ENCODE assay signal across 21 cellular contexts in the genomic region with DNA sequence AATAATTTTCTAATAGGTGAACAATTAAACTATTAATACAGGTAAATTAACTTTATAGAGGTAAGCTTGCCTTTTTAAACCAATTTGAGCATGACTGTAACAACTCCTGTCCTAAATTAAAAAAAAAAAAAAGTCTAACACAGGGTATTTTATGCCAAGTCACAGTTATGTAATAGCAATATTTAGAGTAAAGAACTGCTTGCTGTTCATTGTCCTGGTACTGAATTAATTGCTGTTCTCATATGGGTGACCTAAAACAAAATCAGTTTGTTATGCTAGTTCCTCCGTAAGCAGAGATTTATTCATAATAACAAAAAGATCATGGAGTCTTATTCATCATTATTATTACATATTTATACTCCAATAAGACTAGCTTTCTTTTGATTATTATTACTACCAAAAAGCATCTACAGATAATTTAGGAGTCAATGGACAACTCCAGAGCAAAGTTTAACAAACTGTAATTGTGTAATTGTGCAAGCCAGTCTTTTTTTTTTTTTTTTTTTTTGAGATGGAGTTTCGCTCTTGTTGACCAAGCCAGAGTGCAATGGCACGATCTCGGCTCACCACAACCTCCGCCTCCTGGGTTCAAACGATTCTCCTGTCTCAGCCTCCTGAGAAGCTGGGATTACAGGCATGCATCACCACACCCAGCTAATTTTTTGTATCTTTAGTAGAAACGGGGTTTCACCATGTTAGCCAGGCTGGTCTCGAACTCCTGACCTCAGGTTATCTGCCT.
"Had no signal": no experiment of that assay in that cellular context is flagged by ENCODE, and none has a peak within 500 bp of the region (broad histone marks: within the 10 kb centered on the region; RNA-seq: fewer than 3 reads in every experiment).

No MANE protein-coding gene starts in this region.

- H3K36me3 ChIP-seq: esophagus muscularis mucosa, gastrocnemius medialis, heart right ventricle, left lung, lower lobe of right lung, neutrophil, suprapubic skin, thyroid gland had no signal

- H3K27me3 ChIP-seq: esophagus muscularis mucosa, gastrocnemius medialis, heart right ventricle, left lung, neutrophil, suprapubic skin, thyroid gland had no signal

- FAIRE-seq: small intestine, urothelium cell line had no signal

- H3K27ac ChIP-seq: epithelial cell of prostate, esophagus muscularis mucosa, gastrocnemius medialis, heart right ventricle, left lung, lower lobe of right lung, neutrophil, psoas muscle, suprapubic skin, thyroid gland had no signal

- H3K4me3 ChIP-seq: esophagus muscularis mucosa, gastrocnemius medialis, heart right ventricle, left lung, lower lobe of right lung, psoas muscle, suprapubic skin, thyroid gland had no signal

- ATAC-seq: effector memory CD8-positive, alpha-beta T cell; gastrocnemius medialis; heart right ventricle; left lung; lower lobe of right lung; naive thymus-derived CD4-positive, alpha-beta T cell; psoas muscle; stimulated activated naive CD8-positive, alpha-beta T cell treated with anti-CD3 and anti-CD28 coated beads, Interleukin-15, Interleukin-2, amounts not matched to agents 100 U/mL and 50 U/mL, for 24 hours had no signal

- H3K27ac Mint-ChIP-seq: dendritic cell treated with granulocyte-macrophage colony-stimulating factor and Interleukin-4, amounts not matched to agents 40 ng/mL and 50 ng/mL, for 4 days; type B pancreatic cell had no signal

- H3K9me3 ChIP-seq: gastrocnemius medialis, neutrophil, psoas muscle, suprapubic skin, thyroid gland had no signal

- DNase-seq: effector memory CD8-positive, alpha-beta T cell; gastrocnemius medialis; heart right ventricle; hypothalamus; islet precursor cell; left lung; lower lobe of right lung; mesenchymal stem cell; naive thymus-derived CD4-positive, alpha-beta T cell; psoas muscle; small intestine; stimulated activated CD4-positive, alpha-beta T cell treated with anti-CD3 and anti-CD28 coated beads, Interleukin-12 subunit alpha, Interleukin-12 subunit beta, amount 100 ng/mL, for 4 hours; stimulated activated naive CD8-positive, alpha-beta T cell treated with anti-CD3 and anti-CD28 coated beads, Interleukin-15, Interleukin-2, amounts not matched to agents 100 U/mL and 50 U/mL, for 24 hours; thyroid gland had no signal

- H3K27me3 Mint-ChIP-seq: effector memory CD8-positive, alpha-beta T cell; naive thymus-derived CD4-positive, alpha-beta T cell; type B pancreatic cell had no signal

- H3K9me3 Mint-ChIP-seq: effector memory CD8-positive, alpha-beta T cell had no signal

- H3K4me3 Mint-ChIP-seq: dendritic cell treated with granulocyte-macrophage colony-stimulating factor and Interleukin-4, amounts not matched to agents 40 ng/mL and 50 ng/mL, for 4 days; effector memory CD8-positive, alpha-beta T cell; naive thymus-derived CD4-positive, alpha-beta T cell; type B pancreatic cell had no signal
